In the genomic region with DNA sequence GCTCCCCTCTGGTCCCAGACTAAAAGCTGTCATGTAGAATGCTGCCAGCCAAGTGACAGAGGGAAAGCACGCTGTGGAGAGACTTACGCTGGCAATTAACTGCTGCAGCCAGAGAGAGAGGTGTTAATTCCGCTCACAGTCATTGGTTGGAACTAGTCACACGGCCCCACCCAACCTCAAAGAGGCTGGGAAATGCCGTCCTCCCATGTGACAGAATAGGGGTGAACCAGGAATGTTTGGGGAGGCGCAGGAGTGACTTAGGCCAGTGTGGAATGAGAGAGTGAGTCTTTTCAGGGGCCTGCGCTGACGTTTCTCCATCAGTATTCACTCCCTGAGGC, we compare ENCODE assay signal across 19 cellular contexts.
DNase-seq lines count a peak whose midpoint lies in the region; ATAC-seq, FAIRE-seq and TF ChIP-seq lines count a peak whose summit lies in the region.
"Had no signal": no experiment of that assay in that cellular context is flagged by ENCODE, and none has a peak within 500 bp of the region (broad histone marks: within the 10 kb centered on the region; RNA-seq: fewer than 3 reads in every experiment).

No MANE protein-coding gene starts in this region.

- H3K36me3 ChIP-seq in GM23338 (ENCODE audit: insufficient read depth) (no peaks in the 10 kb centered on the region), RWPE2 (ENCODE audit: low read depth) (no peaks in the 10 kb centered on the region), kidney (ENCODE audit: control insufficient read depth in 1 of 2, insufficient read depth in 2 of 2, low read length in 2 of 2) (peaks cover 23 to 33% of the 10 kb centered on the region in 2 donors)

- H3K4me1 Mint-ChIP-seq in GM23338 (no peaks in the 10 kb centered on the region; the same call in 2 of the 3 replicates), progenitor cell of endocrine pancreas (ENCODE audit: low read depth) (peaks cover 8% of the 10 kb centered on the region)
- H3K4me1 Mint-ChIP-seq in activated T-helper 17 cell treated with anti-CD3 and anti-CD28 coated beads, Interleukin-2, amount 50 U/mL, for 72 hours, result no peaks in the 10 kb centered on the region

- DNase-seq in GM23338 (ENCODE audit: low spot score), result peak; percentile 14
- peak; percentile 18 for DNase-seq in RWPE2 (ENCODE audit: low spot score)
- peak; percentile 11 for DNase-seq in kidney
- DNase-seq in progenitor cell of endocrine pancreas (ENCODE audit: low spot score, unreplicated experiment), result no peak
- DNase-seq in stimulated activated CD4-positive, alpha-beta T cell treated with anti-CD3 and anti-CD28 coated beads, Interleukin-15, amount 100 ng/mL, for 24 hours, result no peak
- no peak for DNase-seq in activated effector memory CD4-positive, alpha-beta T cell treated with anti-CD3 and anti-CD28 coated beads, Interleukin-2, amount 50 U/mL, for 16 hours
- DNase-seq in GDM1 (lab: John Stamatoyannopoulos, UW), result no peak
- DNase-seq: Calu3; CD4-positive, alpha-beta memory T cell; DMS53; KBM-7; MV-4-11; NCI-H1417; NCI-H187 treated with DMSO at 0.1 percent for 48 hours; NCI-H526 treated with DMSO at 0.1 percent for 48 hours; SJCRH30 had no signal

- H3K36me3 Mint-ChIP-seq in GM23338 (ENCODE audit: low read depth), result peaks cover 19% of the 10 kb centered on the region
- H3K36me3 Mint-ChIP-seq in progenitor cell of endocrine pancreas (ENCODE audit: insufficient read depth), result peaks cover 11% of the 10 kb centered on the region
- H3K36me3 Mint-ChIP-seq in activated T-helper 17 cell treated with anti-CD3 and anti-CD28 coated beads, Interleukin-2, amount 50 U/mL, for 72 hours (ENCODE audit: low read depth), result no peaks in the 10 kb centered on the region

- H3K4me1 ChIP-seq in GM23338 (ENCODE audit: insufficient read depth) (no peaks in the 10 kb centered on the region), RWPE2 (ENCODE audit: insufficient read depth, poor library complexity, severe bottlenecking) (no peaks in the 10 kb centered on the region), kidney (ENCODE audit: control insufficient read depth in 1 of 2, insufficient read depth in 1 of 2, low read depth in 1 of 2, low read length in 2 of 2) (peaks cover 30 to 38% of the 10 kb centered on the region in 2 donors)

- H3K4me2 ChIP-seq in GM23338, result no peak overlapping the region

- no peak overlapping the region for H3K27ac ChIP-seq in GM23338 (ENCODE audit: low read depth)
- H3K27ac ChIP-seq in RWPE2 (ENCODE audit: poor library complexity, severe bottlenecking), result no peak overlapping the region
- H3K27ac ChIP-seq in kidney (ENCODE audit: low read depth in 2 of 2, low read length in 2 of 2), result no peak overlapping the region
- H3K27ac ChIP-seq: HL-60 had no signal

- ATAC-seq in GM23338 (peak; percentile 38; the same call in 2 of the 3 replicates), RWPE2 (ENCODE audit: low read depth) (no peak)
- no peak for ATAC-seq in activated T-helper 17 cell treated with anti-CD3 and anti-CD28 coated beads, Interleukin-2, amount 50 U/mL, for 72 hours (replicated peaks)

- no peak for TF ChIP-seq CTCF in GM23338 (conservative IDR thresholded peaks at IDR 0.05; ENCODE audit: low read depth in 2 of 2)
- TF ChIP-seq CTCF in RWPE2 (IDR thresholded peaks at IDR 0.05; ENCODE audit: poor library complexity, severe bottlenecking), result no peak
- no peak for TF ChIP-seq CTCF in kidney (IDR thresholded peaks at IDR 0.05; ENCODE audit: borderline replicate concordance, extremely low read depth, insufficient read depth)
- no peak for TF ChIP-seq CTCF in progenitor cell of endocrine pancreas (IDR thresholded peaks at IDR 0.05; ENCODE audit: unreplicated experiment)

- H3K27me3 ChIP-seq in GM23338 (ENCODE audit: insufficient read depth), result no peaks in the 10 kb centered on the region
- H3K27me3 ChIP-seq in RWPE2 (ENCODE audit: insufficient read depth, poor library complexity, severe bottlenecking), result no peaks in the 10 kb centered on the region
- H3K27me3 ChIP-seq: SJCRH30 had no signal

- H4K20me1 ChIP-seq in GM23338 (replicated peaks; ENCODE audit: insufficient read depth), result no peaks in the 10 kb centered on the region; the same call in 1 of the 2 replicates

- H3K79me2 ChIP-seq in GM23338 (replicated peaks; ENCODE audit: insufficient read depth), result no peaks in the 10 kb centered on the region

- intact Hi-C loops in kidney (cut with DNase I), result loop anchor here (5.0 to 10.0 kb wide), 2 partner anchors 116 to 183 kb away; partner anchors contain the start of gene ZNF618

- H3K9me2 ChIP-seq in GM23338 (ENCODE audit: insufficient read depth), result no peaks in the 10 kb centered on the region

- peaks cover 16% of the 10 kb centered on the region for H3K27me3 Mint-ChIP-seq in GM23338 (ENCODE audit: insufficient read depth, low read depth, poor library complexity)
- H3K27me3 Mint-ChIP-seq in progenitor cell of endocrine pancreas, result no peaks in the 10 kb centered on the region
- H3K27me3 Mint-ChIP-seq in activated T-helper 17 cell treated with anti-CD3 and anti-CD28 coated beads, Interleukin-2, amount 50 U/mL, for 72 hours, result peaks cover 3% of the 10 kb centered on the region

- H3K27ac Mint-ChIP-seq in GM23338, result no peak overlapping the region
- H3K27ac Mint-ChIP-seq in progenitor cell of endocrine pancreas, result peak overlapping the region; percentile 46
- H3K27ac Mint-ChIP-seq in activated T-helper 17 cell treated with anti-CD3 and anti-CD28 coated beads, Interleukin-2, amount 50 U/mL, for 72 hours, result no peak overlapping the region

- no peaks in the 10 kb centered on the region for H3K9me3 ChIP-seq in RWPE2 (ENCODE audit: severe bottlenecking)
- no peaks in the 10 kb centered on the region for H3K9me3 ChIP-seq in kidney (ENCODE audit: control insufficient read depth in 1 of 2, low read length in 2 of 2)
- H3K9me3 ChIP-seq: SJCRH30 had no signal

- H3F3A ChIP-seq in GM23338 (replicated peaks; ENCODE audit: low read depth), result no peaks in the 10 kb centered on the region

- no peak for FAIRE-seq in kidney (lab: Jason Lieb, UNC)
- FAIRE-seq: HTR-8/SVneo had no signal

- H3K4me3 Mint-ChIP-seq in GM23338 (no peak overlapping the region), progenitor cell of endocrine pancreas (ENCODE audit: low read depth) (no peak overlapping the region)
- no peak overlapping the region for H3K4me3 Mint-ChIP-seq in activated T-helper 17 cell treated with anti-CD3 and anti-CD28 coated beads, Interleukin-2, amount 50 U/mL, for 72 hours
- H3K4me3 Mint-ChIP-seq: CD4-positive, alpha-beta memory T cell had no signal

- no peak overlapping the region for H2AFZ ChIP-seq in GM23338

- H3K9ac ChIP-seq in kidney (ENCODE audit: low read length in 2 of 2), result no peak overlapping the region

- H3K4me3 ChIP-seq in GM23338 (no peak overlapping the region), RWPE2 (ENCODE audit: severe bottlenecking) (no peak overlapping the region), kidney (ENCODE audit: low read length in 2 of 2) (no peak overlapping the region)
- H3K4me3 ChIP-seq: SJCRH30 had no signal

- H3K9me3 Mint-ChIP-seq in GM23338, result no peaks in the 10 kb centered on the region
- no peaks in the 10 kb centered on the region for H3K9me3 Mint-ChIP-seq in progenitor cell of endocrine pancreas (ENCODE audit: low read depth)
- no peaks in the 10 kb centered on the region for H3K9me3 Mint-ChIP-seq in activated T-helper 17 cell treated with anti-CD3 and anti-CD28 coated beads, Interleukin-2, amount 50 U/mL, for 72 hours
- H3K9me3 Mint-ChIP-seq: CD4-positive, alpha-beta memory T cell had no signal

TF ChIP-seq in GM23338, 12 proteins besides CTCF, POLR2A, EP300 and RAD21 (continues in another document):
- no peak for TF ChIP-seq JUNB (IDR thresholded peaks at IDR 0.05; ENCODE audit: unreplicated experiment)
- TF ChIP-seq STAT1 (IDR thresholded peaks at IDR 0.05; ENCODE audit: unreplicated experiment), result no peak
- TF ChIP-seq CREB1 (CRISPR knock-in tag; IDR thresholded peaks at IDR 0.05; ENCODE audit: low read depth), result no peak
- no peak for TF ChIP-seq POLR2AphosphoS5 (IDR thresholded peaks at IDR 0.05; ENCODE audit: low read depth)
- no peak for TF ChIP-seq NANOG (IDR thresholded peaks at IDR 0.05; ENCODE audit: borderline replicate concordance)
- no peak for TF ChIP-seq EZH2phosphoT487 (IDR thresholded peaks at IDR 0.05; ENCODE audit: unreplicated experiment)

Comparison
In these comparisons a context has a peak if more than half of its experiments do, and no peak if none do; other contexts are left out.
1. DNase-seq: peak in GM23338 (single experiment), RWPE2 (single experiment) and kidney (single experiment); none in progenitor cell of endocrine pancreas (single experiment), stimulated activated CD4-positive, alpha-beta T cell treated with anti-CD3 and anti-CD28 coated beads, Interleukin-15, amount 100 ng/mL, for 24 hours (single experiment), activated effector memory CD4-positive, alpha-beta T cell treated with anti-CD3 and anti-CD28 coated beads, Interleukin-2, amount 50 U/mL, for 16 hours (single experiment) and GDM1 (single experiment).